ENCODE assay signal across 7 cellular contexts in genomic region chr1:109790735-109791494, GRCh38.
DNase-seq lines count a peak whose midpoint lies in the region; ATAC-seq and TF ChIP-seq lines count a peak whose summit lies in the region.

No MANE protein-coding gene starts in this region.

- H3K27ac ChIP-seq in HL-60 (replicated peaks), result peak overlapping the region; percentile 89

- TF ChIP-seq CTCF in HL-60 (IDR thresholded peaks at IDR 0.05; ENCODE audit: insufficient read depth, low read length) (peak; percentile 52), choroid plexus epithelial cell (conservative IDR thresholded peaks at IDR 0.05; ENCODE audit: low read depth, low read length) (peak; percentile 70)

- no peaks in the 10 kb centered on the region for H3K36me3 Mint-ChIP-seq in stimulated activated naive B cell treated with anti-CD40 and anti-IgM and Interleukin-4, amounts not matched to agents 10 μg/mL and 1 μg/mL and 100 μg/mL, for 72 hours

- peaks cover 12 to 16% of the 10 kb centered on the region in 2 donors for H3K27me3 Mint-ChIP-seq in stimulated activated naive B cell treated with anti-CD40 and anti-IgM and Interleukin-4, amounts not matched to agents 10 μg/mL and 1 μg/mL and 100 μg/mL, for 72 hours

- peaks cover 28 to 49% of the 10 kb centered on the region in 2 donors for H3K4me1 Mint-ChIP-seq in stimulated activated naive B cell treated with anti-CD40 and anti-IgM and Interleukin-4, amounts not matched to agents 10 μg/mL and 1 μg/mL and 100 μg/mL, for 72 hours

- no peak overlapping the region for H3K4me3 ChIP-seq in HL-60 (replicated peaks; ENCODE audit: insufficient read depth, low read length)
- H3K4me3 ChIP-seq in choroid plexus epithelial cell (ENCODE audit: low read depth, low read length), result no peak overlapping the region

- DNase-seq in GM19238 (ENCODE audit: insufficient read length, low spot score) (peak; percentile 68), HL-60 (ENCODE audit: low read depth in 1 of 2, low spot score in 1 of 2) (peak; percentile 97 to 98), choroid plexus epithelial cell (ENCODE audit: low read depth) (peak; percentile 88), midbrain (lab: John Stamatoyannopoulos, UW) (peak; percentile 26), NCI-H2171 (lab: John Stamatoyannopoulos, UW) (no peak)
- DNase-seq in stimulated activated naive B cell treated with anti-CD40 and anti-IgM and Interleukin-4, amounts not matched to agents 10 μg/mL and 1 μg/mL and 100 μg/mL, for 72 hours, result peak; percentile 78

- ATAC-seq in activated CD4-positive, CD25-positive, alpha-beta regulatory T cell treated with anti-CD3 and anti-CD28 coated beads, Interleukin-2, amount 50 U/mL, for 24 hours, result peak; percentile 92 to 93
- peak; percentile 93 to 96 for ATAC-seq in stimulated activated naive B cell treated with anti-CD40 and anti-IgM and Interleukin-4, amounts not matched to agents 10 μg/mL and 1 μg/mL and 100 μg/mL, for 72 hours (replicated peaks)

- no peaks in the 10 kb centered on the region for H3K9me3 Mint-ChIP-seq in stimulated activated naive B cell treated with anti-CD40 and anti-IgM and Interleukin-4, amounts not matched to agents 10 μg/mL and 1 μg/mL and 100 μg/mL, for 72 hours

- H3K27me3 ChIP-seq in HL-60 (ENCODE audit: insufficient read depth, poor library complexity, severe bottlenecking), result no peaks in the 10 kb centered on the region

- H3K4me3 Mint-ChIP-seq in stimulated activated naive B cell treated with anti-CD40 and anti-IgM and Interleukin-4, amounts not matched to agents 10 μg/mL and 1 μg/mL and 100 μg/mL, for 72 hours, result peak overlapping the region; percentile 13 to 16

- H3K27ac Mint-ChIP-seq in stimulated activated naive B cell treated with anti-CD40 and anti-IgM and Interleukin-4, amounts not matched to agents 10 μg/mL and 1 μg/mL and 100 μg/mL, for 72 hours, result peak overlapping the region; percentile 65
